ENCODE assay signal across 24 cellular contexts in the genomic region with DNA sequence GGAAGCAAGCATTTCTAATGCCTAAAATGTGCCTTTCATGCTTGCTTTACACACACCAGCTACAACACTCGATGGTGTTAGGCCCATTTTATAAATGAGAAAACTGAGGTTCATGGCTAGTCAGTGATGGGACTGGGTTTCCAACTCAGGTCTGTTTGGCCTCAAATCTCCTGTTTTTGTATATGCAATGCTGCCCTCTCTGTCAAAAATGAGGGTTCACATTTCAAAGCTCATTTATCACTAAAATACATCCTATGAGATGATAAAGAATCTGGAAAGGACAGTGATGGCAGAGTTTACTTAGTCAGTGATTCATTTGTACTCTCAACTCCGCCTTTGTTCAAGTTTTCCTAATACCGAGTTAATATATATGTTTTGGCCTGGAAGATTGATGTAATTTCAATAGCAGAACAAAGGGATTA.
A peak's percentile ranks its signal among the peaks of the same experiment; 100 is the strongest.
DNase-seq lines count a peak whose midpoint lies in the region; ATAC-seq and TF ChIP-seq lines count a peak whose summit lies in the region.
"Had no signal": no experiment of that assay in that cellular context is flagged by ENCODE, and none has a peak within 500 bp of the region (broad histone marks: within the 10 kb centered on the region; RNA-seq: fewer than 3 reads in every experiment).

No MANE protein-coding gene starts in this region.

- H3K9me2 ChIP-seq in Karpas-422 (replicated peaks; ENCODE audit: insufficient read depth, low read length): no peaks in the 10 kb centered on the region

- intact Hi-C loops in esophagus squamous epithelium (cut with DNase I): no loop called here

- ATAC-seq in WTC11 (no peak), GM19023 (IDR thresholded peaks at IDR 0.05; ENCODE audit: unreplicated experiment) (no peak)
- ATAC-seq: CD8-positive, alpha-beta T cell; psoas muscle; T-helper 17 cell had no signal

- TF ChIP-seq CTCF in GM12864 (IDR thresholded peaks at IDR 0.05; ENCODE audit: low read depth, low read length, missing control alignments): peak; percentile 12
- TF ChIP-seq CTCF in WTC11 (IDR thresholded peaks at IDR 0.05): no peak
- TF ChIP-seq CTCF in esophagus squamous epithelium (IDR thresholded peaks at IDR 0.05): no peak
- TF ChIP-seq CTCF in WERI-Rb-1 (IDR thresholded peaks at IDR 0.05; ENCODE audit: low read depth, low read length): no peak

- H3K9me3 Mint-ChIP-seq in WTC11: no peaks in the 10 kb centered on the region
- H3K9me3 Mint-ChIP-seq: activated CD4-positive, alpha-beta T cell treated with anti-CD3 and anti-CD28 coated beads, Interleukin-2, amount 10 ng/mL, durations not matched to agents 7 days and 5 days; activated T-helper 2 cell treated with anti-CD3 and anti-CD28 coated beads, Interferon-gamma antibody, Interleukin-2, Interleukin-4, amounts not matched to agents 10 μg/mL and 5 μg/mL and 100 μg/mL, durations not matched to agents 14 hours and 24 hours and 36 hours; CD8-positive, alpha-beta T cell; endodermal cell; memory B cell had no signal

- POLR2A ChIA-PET in WTC11 (lab: Charles Lee): no interaction called here

- H3K36me3 Mint-ChIP-seq in WTC11: peaks cover 18% of the 10 kb centered on the region

- H3K9ac ChIP-seq in Karpas-422 (ENCODE audit: low read length): no peak overlapping the region

- H3K36me3 ChIP-seq in Karpas-422 (ENCODE audit: insufficient read depth, low read length): no peaks in the 10 kb centered on the region
- H3K36me3 ChIP-seq in esophagus squamous epithelium: peaks cover 7 to 52% (median 15%) of the 10 kb centered on the region in 3 donors
- no peaks in the 10 kb centered on the region; the same call in 1 of the 2 replicates for H3K36me3 ChIP-seq in WERI-Rb-1

- H3K4me2 ChIP-seq in Karpas-422 (ENCODE audit: low read depth, low read length, poor library complexity, severe bottlenecking): no peak overlapping the region

- peaks cover 9% of the 10 kb centered on the region for H3K27me3 Mint-ChIP-seq in WTC11 (ENCODE audit: low read depth)
- H3K27me3 Mint-ChIP-seq: activated CD4-positive, alpha-beta T cell treated with anti-CD3 and anti-CD28 coated beads, Interleukin-2, amount 10 ng/mL, durations not matched to agents 7 days and 5 days; activated naive CD8-positive, alpha-beta T cell; memory B cell had no signal

- no peak overlapping the region for H2AFZ ChIP-seq in Karpas-422 (ENCODE audit: low read length)

- H3K27me3 ChIP-seq in Karpas-422 (ENCODE audit: low read length) (no peaks in the 10 kb centered on the region), esophagus squamous epithelium (no peaks in the 10 kb centered on the region), WERI-Rb-1 (ENCODE audit: insufficient read depth, low read depth, severe bottlenecking) (no peaks in the 10 kb centered on the region)
- H3K27me3 ChIP-seq: suprapubic skin, vagina had no signal

- H3K4me3 Mint-ChIP-seq in WTC11: no peak overlapping the region
- H3K4me3 Mint-ChIP-seq: activated CD4-positive, alpha-beta T cell treated with anti-CD3 and anti-CD28 coated beads, Interleukin-2, amount 10 ng/mL, durations not matched to agents 7 days and 5 days; activated naive CD8-positive, alpha-beta T cell; CD8-positive, alpha-beta T cell; endodermal cell; memory B cell; T-helper 17 cell had no signal

- H3K4me1 ChIP-seq in Karpas-422 (ENCODE audit: low read length) (0 out of 2 replicates have a peak, but pooled peaks cover 4% of the 10 kb centered on the region), esophagus squamous epithelium (peaks cover 3 to 29% (median 5%) of the 10 kb centered on the region in 3 donors)
- H3K4me1 ChIP-seq: psoas muscle had no signal

- CTCF ChIA-PET in WTC11 (lab: Charles Lee): interaction anchor here (0.6 to 3.8 kb wide), 7 partner anchors 19 to 165 kb away, joined by 3 to 23 read pairs (median 4); partner anchors contain the start of gene KCTD1

- no peak for DNase-seq in GM12864 (ENCODE audit: low read depth)
- peak; percentile 63 for DNase-seq in Karpas-422
- no peak for DNase-seq in WTC11 (ENCODE audit: low spot score)
- DNase-seq in fibroblast of the conjunctiva (ENCODE audit: low read depth): peak; percentile 10
- no peak for DNase-seq in esophagus squamous epithelium (lab: John Stamatoyannopoulos, UW)
- no peak for DNase-seq in WERI-Rb-1
- DNase-seq: activated CD4-positive, alpha-beta T cell treated with anti-CD3 and anti-CD28 coated beads, Interleukin-2, amount 10 ng/mL, durations not matched to agents 7 days and 5 days; activated CD8-positive, alpha-beta memory T cell treated with anti-CD3 and anti-CD28 coated beads, Interleukin-2, amount 50 U/mL, for 4 hours; CD8-positive, alpha-beta T cell; endodermal cell; GF-D8; H7; NCI-H1694 treated with DMSO at 0.1 percent for 48 hours; psoas muscle; SHP77 treated with DMSO at 0.1 percent for 48 hours; stimulated activated CD4-positive, alpha-beta T cell treated with anti-CD3 and anti-CD28 coated beads, Interleukin-1b, Interleukin-23, amount 100 ng/mL, for 48 hours; T-helper 17 cell had no signal

- H3K27ac ChIP-seq in Karpas-422 (ENCODE audit: low read length) (no peak overlapping the region), esophagus squamous epithelium (no peak overlapping the region), WERI-Rb-1 (no peak overlapping the region)
- H3K27ac ChIP-seq: psoas muscle, skin epidermis, suprapubic skin, vagina had no signal

- H4K20me1 ChIP-seq in Karpas-422 (ENCODE audit: insufficient read depth, low read depth, low read length): no peaks in the 10 kb centered on the region

- TF ChIP-seq POLR2A in esophagus squamous epithelium (IDR thresholded peaks at IDR 0.05): no peak

- H3K27ac Mint-ChIP-seq in WTC11: peak overlapping the region; percentile 11; the same call in 1 of the 2 replicates
- H3K27ac Mint-ChIP-seq: activated CD4-positive, alpha-beta T cell treated with anti-CD3 and anti-CD28 coated beads, Interleukin-2, amount 10 ng/mL, durations not matched to agents 7 days and 5 days; activated naive CD8-positive, alpha-beta T cell; activated T-helper 2 cell treated with anti-CD3 and anti-CD28 coated beads, Interferon-gamma antibody, Interleukin-2, Interleukin-4, amounts not matched to agents 10 μg/mL and 5 μg/mL and 100 μg/mL, durations not matched to agents 14 hours and 24 hours and 36 hours; CD8-positive, alpha-beta T cell; endodermal cell; memory B cell; T-helper 17 cell had no signal

- no peaks in the 10 kb centered on the region for H3K79me2 ChIP-seq in Karpas-422 (ENCODE audit: low read length)

- H3K4me3 ChIP-seq in GM12864 (ENCODE audit: low read depth, low read length) (no peak overlapping the region), Karpas-422 (ENCODE audit: low read length) (no peak overlapping the region), esophagus squamous epithelium (no peak overlapping the region), WERI-Rb-1 (ENCODE audit: low read depth, low read length) (no peak overlapping the region)
- H3K4me3 ChIP-seq: psoas muscle, skin epidermis, suprapubic skin, vagina had no signal

- 43 to 54% methylated on average over 3 of the region's 3 CpGs for WGBS in esophagus squamous epithelium, 2 donors

- H3K4me1 Mint-ChIP-seq in WTC11: peaks cover 28% of the 10 kb centered on the region
- H3K4me1 Mint-ChIP-seq: memory B cell had no signal

- H3K9me3 ChIP-seq in Karpas-422 (ENCODE audit: low read length) (no peaks in the 10 kb centered on the region), esophagus squamous epithelium (no peaks in the 10 kb centered on the region), WERI-Rb-1 (ENCODE audit: severe bottlenecking) (no peaks in the 10 kb centered on the region)
- H3K9me3 ChIP-seq: psoas muscle, suprapubic skin, vagina had no signal

TF ChIP-seq in WTC11, 78 proteins besides CTCF, POLR2A, EP300 and RAD21 (continues in another document):
- TF ChIP-seq ZNF219 (CRISPR knock-in tag; IDR thresholded peaks at IDR 0.05; ENCODE audit: borderline replicate concordance) (no peak), JAZF1 (CRISPR knock-in tag; IDR thresholded peaks at IDR 0.05) (no peak), TCF7 (CRISPR knock-in tag; IDR thresholded peaks at IDR 0.05; ENCODE audit: low read depth) (no peak), GRHL2 (CRISPR knock-in tag; IDR thresholded peaks at IDR 0.05; ENCODE audit: insufficient replicate concordance, severe bottlenecking) (no peak)
- TF ChIP-seq, protein P1, sequence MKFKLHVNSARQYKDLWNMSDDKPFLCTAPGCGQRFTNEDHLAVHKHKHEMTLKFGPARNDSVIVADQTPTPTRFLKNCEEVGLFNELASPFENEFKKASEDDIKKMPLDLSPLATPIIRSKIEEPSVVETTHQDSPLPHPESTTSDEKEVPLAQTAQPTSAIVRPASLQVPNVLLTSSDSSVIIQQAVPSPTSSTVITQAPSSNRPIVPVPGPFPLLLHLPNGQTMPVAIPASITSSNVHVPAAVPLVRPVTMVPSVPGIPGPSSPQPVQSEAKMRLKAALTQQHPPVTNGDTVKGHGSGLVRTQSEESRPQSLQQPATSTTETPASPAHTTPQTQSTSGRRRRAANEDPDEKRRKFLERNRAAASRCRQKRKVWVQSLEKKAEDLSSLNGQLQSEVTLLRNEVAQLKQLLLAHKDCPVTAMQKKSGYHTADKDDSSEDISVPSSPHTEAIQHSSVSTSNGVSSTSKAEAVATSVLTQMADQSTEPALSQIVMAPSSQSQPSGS (CRISPR knock-in tag; IDR thresholded peaks at IDR 0.05; ENCODE audit: borderline replicate concordance, low read depth): no peak
- TF ChIP-seq, protein P2, sequence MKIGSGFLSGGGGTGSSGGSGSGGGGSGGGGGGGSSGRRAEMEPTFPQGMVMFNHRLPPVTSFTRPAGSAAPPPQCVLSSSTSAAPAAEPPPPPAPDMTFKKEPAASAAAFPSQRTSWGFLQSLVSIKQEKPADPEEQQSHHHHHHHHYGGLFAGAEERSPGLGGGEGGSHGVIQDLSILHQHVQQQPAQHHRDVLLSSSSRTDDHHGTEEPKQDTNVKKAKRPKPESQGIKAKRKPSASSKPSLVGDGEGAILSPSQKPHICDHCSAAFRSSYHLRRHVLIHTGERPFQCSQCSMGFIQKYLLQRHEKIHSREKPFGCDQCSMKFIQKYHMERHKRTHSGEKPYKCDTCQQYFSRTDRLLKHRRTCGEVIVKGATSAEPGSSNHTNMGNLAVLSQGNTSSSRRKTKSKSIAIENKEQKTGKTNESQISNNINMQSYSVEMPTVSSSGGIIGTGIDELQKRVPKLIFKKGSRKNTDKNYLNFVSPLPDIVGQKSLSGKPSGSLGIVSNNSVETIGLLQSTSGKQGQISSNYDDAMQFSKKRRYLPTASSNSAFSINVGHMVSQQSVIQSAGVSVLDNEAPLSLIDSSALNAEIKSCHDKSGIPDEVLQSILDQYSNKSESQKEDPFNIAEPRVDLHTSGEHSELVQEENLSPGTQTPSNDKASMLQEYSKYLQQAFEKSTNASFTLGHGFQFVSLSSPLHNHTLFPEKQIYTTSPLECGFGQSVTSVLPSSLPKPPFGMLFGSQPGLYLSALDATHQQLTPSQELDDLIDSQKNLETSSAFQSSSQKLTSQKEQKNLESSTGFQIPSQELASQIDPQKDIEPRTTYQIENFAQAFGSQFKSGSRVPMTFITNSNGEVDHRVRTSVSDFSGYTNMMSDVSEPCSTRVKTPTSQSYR (CRISPR knock-in tag; IDR thresholded peaks at IDR 0.05): no peak

Comparison
In these comparisons a context has a peak if more than half of its experiments do, and no peak if none do; other contexts are left out.
1. DNase-seq: peak in Karpas-422 (single experiment) and fibroblast of the conjunctiva (single experiment); none in GM12864 (single experiment), WTC11 (single experiment), esophagus squamous epithelium (single experiment) and WERI-Rb-1 (single experiment).